9 cellular contexts compared by ENCODE assay signal in genomic region chr12:51980051-51980808, GRCh38. TPM values are rescaled to one million over a fixed set of nuclear protein-coding genes. Genes with fewer than 3 reads are reported as not detected.
DNase-seq lines count a peak whose midpoint lies in the region; ATAC-seq and TF ChIP-seq lines count a peak whose summit lies in the region.
"Had no signal": no experiment of that assay in that cellular context is flagged by ENCODE, and none has a peak within 500 bp of the region (broad histone marks: within the 10 kb centered on the region; RNA-seq: fewer than 3 reads in every experiment).

No MANE protein-coding gene starts in this region.

- peaks cover 24% of the 10 kb centered on the region in 3 donors for H3K4me1 Mint-ChIP-seq in CD8-positive, alpha-beta memory T cell
- peaks cover 31% of the 10 kb centered on the region for H3K4me1 Mint-ChIP-seq in activated T-helper 1 cell treated with anti-CD3 and anti-CD28 coated beads, Interleukin-12 subunit alpha, Interleukin-12 subunit beta, Interleukin-2, Interleukin-4 antibody, amounts not matched to agents 30 ng/mL and 10 ng/mL and 1 ng/mL, durations not matched to agents 14 hours and 24 hours and 36 hours (ENCODE audit: low read depth)

- H3K4me3 ChIP-seq in CD8-positive, alpha-beta memory T cell (ENCODE audit: low read length) = no peak overlapping the region
- H3K4me3 ChIP-seq in foreskin fibroblast (ENCODE audit: low read depth in 1 of 2, low read length in 2 of 2) = no peak overlapping the region
- no peak overlapping the region for H3K4me3 ChIP-seq in ovary
- H3K4me3 ChIP-seq in upper lobe of right lung = no peak overlapping the region

- H3K27ac Mint-ChIP-seq in CD8-positive, alpha-beta memory T cell = peak overlapping the region in 2 of 8 donors; percentile 44 to 62
- H3K27ac Mint-ChIP-seq in activated T-helper 1 cell treated with anti-CD3 and anti-CD28 coated beads, Interleukin-12 subunit alpha, Interleukin-12 subunit beta, Interleukin-2, Interleukin-4 antibody, amounts not matched to agents 30 ng/mL and 10 ng/mL and 1 ng/mL, durations not matched to agents 14 hours and 24 hours and 36 hours = peak overlapping the region; percentile 41
- H3K27ac Mint-ChIP-seq: activated naive CD8-positive, alpha-beta T cell had no signal

- peak; percentile 92 for TF ChIP-seq CTCF in foreskin fibroblast (IDR thresholded peaks at IDR 0.05; ENCODE audit: low read depth, low read length)
- TF ChIP-seq CTCF in ovary (IDR thresholded peaks at IDR 0.05) = peak; percentile 82 to 88 (median 86)
- peak; percentile 98 for TF ChIP-seq CTCF in upper lobe of right lung (IDR thresholded peaks at IDR 0.05)

- H3K4me3 Mint-ChIP-seq in CD8-positive, alpha-beta memory T cell = no peak overlapping the region
- H3K4me3 Mint-ChIP-seq in activated T-helper 1 cell treated with anti-CD3 and anti-CD28 coated beads, Interleukin-12 subunit alpha, Interleukin-12 subunit beta, Interleukin-2, Interleukin-4 antibody, amounts not matched to agents 30 ng/mL and 10 ng/mL and 1 ng/mL, durations not matched to agents 14 hours and 24 hours and 36 hours = no peak overlapping the region
- H3K4me3 Mint-ChIP-seq: activated naive CD8-positive, alpha-beta T cell had no signal

- POLR2A ChIA-PET in CD8-positive, alpha-beta memory T cell (lab: Charles Lee) = no interaction called here

- WGBS in ovary, 3 donors = 40 to 44% (median 43%) methylated on average over 7 of the region's 7 CpGs

- H3K27ac ChIP-seq in CD8-positive, alpha-beta memory T cell (ENCODE audit: low read depth, low read length) = no peak overlapping the region
- H3K27ac ChIP-seq in ovary (no peak overlapping the region), upper lobe of right lung (no peak overlapping the region)

- TF ChIP-seq EP300 in ovary (IDR thresholded peaks at IDR 0.05) = no peak

- peak; percentile 44 to 76 (median 58) for DNase-seq in CD8-positive, alpha-beta memory T cell
- DNase-seq in KG1 (lab: John Stamatoyannopoulos, UW) (peak; percentile 22), RPMI7951 (ENCODE audit: low read depth) (peak; percentile 53), foreskin fibroblast (peak; percentile 50 to 84), ovary (peak; percentile 49 to 73 (median 66)), upper lobe of right lung (peak; percentile 75)
- DNase-seq in activated T-helper 1 cell treated with anti-CD3 and anti-CD28 coated beads, Interleukin-12 subunit alpha, Interleukin-12 subunit beta, Interleukin-2, Interleukin-4 antibody, amounts not matched to agents 30 ng/mL and 10 ng/mL and 1 ng/mL, durations not matched to agents 14 hours and 24 hours and 36 hours (ENCODE audit: low spot score) = peak; percentile 52

- H3K36me3 ChIP-seq in CD8-positive, alpha-beta memory T cell (ENCODE audit: insufficient read depth, low read length) = no peaks in the 10 kb centered on the region
- H3K36me3 ChIP-seq in ovary = no peaks in the 10 kb centered on the region
- H3K36me3 ChIP-seq in upper lobe of right lung = peaks cover 72% of the 10 kb centered on the region

- peaks cover 12 to 65% (median 24%) of the 10 kb centered on the region in 3 donors for H3K36me3 Mint-ChIP-seq in CD8-positive, alpha-beta memory T cell
- H3K36me3 Mint-ChIP-seq in activated T-helper 1 cell treated with anti-CD3 and anti-CD28 coated beads, Interleukin-12 subunit alpha, Interleukin-12 subunit beta, Interleukin-2, Interleukin-4 antibody, amounts not matched to agents 30 ng/mL and 10 ng/mL and 1 ng/mL, durations not matched to agents 14 hours and 24 hours and 36 hours (ENCODE audit: low read depth) = peaks cover 13% of the 10 kb centered on the region

- peaks cover 11% of the 10 kb centered on the region for H3K4me1 ChIP-seq in CD8-positive, alpha-beta memory T cell (ENCODE audit: insufficient read depth, low read length)
- no peaks in the 10 kb centered on the region for H3K4me1 ChIP-seq in ovary (ENCODE audit: insufficient read depth)
- peaks cover 26% of the 10 kb centered on the region for H3K4me1 ChIP-seq in upper lobe of right lung

- intact Hi-C loops in activated T-helper 1 cell treated with anti-CD3 and anti-CD28 coated beads, Interleukin-12 subunit alpha, Interleukin-12 subunit beta, Interleukin-2, Interleukin-4 antibody, amounts not matched to agents 30 ng/mL and 10 ng/mL and 1 ng/mL, durations not matched to agents 14 hours and 24 hours and 36 hours (cut with micrococcal nuclease) = loop anchor here (1.0 kb wide), 3 partner anchors 9 to 88 kb away; no protein-coding TSS in a partner anchor
- intact Hi-C loops in ovary (cut with DNase I) = loop anchor here in 2 of 4 donors (5.0 kb wide), 1 partner anchor 83 kb away; no protein-coding TSS in a partner anchor
- intact Hi-C loops in upper lobe of right lung (cut with DNase I) = no loop called here

- H3K27me3 Mint-ChIP-seq in CD8-positive, alpha-beta memory T cell = peaks cover 0 to 6% of the 10 kb centered on the region in 2 donors
- H3K27me3 Mint-ChIP-seq in activated T-helper 1 cell treated with anti-CD3 and anti-CD28 coated beads, Interleukin-12 subunit alpha, Interleukin-12 subunit beta, Interleukin-2, Interleukin-4 antibody, amounts not matched to agents 30 ng/mL and 10 ng/mL and 1 ng/mL, durations not matched to agents 14 hours and 24 hours and 36 hours (ENCODE audit: insufficient read depth) = peaks cover 5% of the 10 kb centered on the region
- H3K27me3 Mint-ChIP-seq: activated naive CD8-positive, alpha-beta T cell had no signal

- ATAC-seq in GM21360 (IDR thresholded peaks at IDR 0.05; ENCODE audit: unreplicated experiment) = peak; percentile 72
- ATAC-seq in upper lobe of right lung = peak; percentile 94

- H3K27me3 ChIP-seq in CD8-positive, alpha-beta memory T cell (ENCODE audit: insufficient read depth, low read length, poor library complexity, severe bottlenecking) = no peaks in the 10 kb centered on the region
- no peaks in the 10 kb centered on the region for H3K27me3 ChIP-seq in ovary
- no peaks in the 10 kb centered on the region for H3K27me3 ChIP-seq in upper lobe of right lung

- TF ChIP-seq POLR2A in ovary (IDR thresholded peaks at IDR 0.05) = no peak

- CTCF ChIA-PET in CD8-positive, alpha-beta memory T cell (lab: Charles Lee) = interaction anchor here (0.7 to 3.3 kb wide), 11 partner anchors 9 to 156 kb away, joined by 3 to 16 read pairs (median 4); no protein-coding TSS in a partner anchor

- no peaks in the 10 kb centered on the region for H3K9me3 ChIP-seq in CD8-positive, alpha-beta memory T cell (ENCODE audit: low read length)
- no peaks in the 10 kb centered on the region for H3K9me3 ChIP-seq in ovary
- H3K9me3 ChIP-seq in upper lobe of right lung = no peaks in the 10 kb centered on the region

- H3K9me3 Mint-ChIP-seq in CD8-positive, alpha-beta memory T cell = no peaks in the 10 kb centered on the region
- H3K9me3 Mint-ChIP-seq in activated T-helper 1 cell treated with anti-CD3 and anti-CD28 coated beads, Interleukin-12 subunit alpha, Interleukin-12 subunit beta, Interleukin-2, Interleukin-4 antibody, amounts not matched to agents 30 ng/mL and 10 ng/mL and 1 ng/mL, durations not matched to agents 14 hours and 24 hours and 36 hours = no peaks in the 10 kb centered on the region

RNA-seq across cellular contexts. Expression of gene TAMALIN, which starts 26.5 kb away (rescaled TPM):
- 1 to 10 TPM; 7.3 to 8.4 TPM for total RNA-seq in CD8-positive, alpha-beta memory T cell
- polyA plus RNA-seq in CD8-positive, alpha-beta memory T cell = 1.4 TPM
- total RNA-seq in RPMI7951 (2014; rRNA removed; shearing (Covaris generic)) = 0.20 and 0.24 TPM in 2 replicates
- 8.9 and 12.8 TPM in 2 replicates for total RNA-seq in activated T-helper 1 cell treated with anti-CD3 and anti-CD28 coated beads, Interleukin-12 subunit alpha, Interleukin-12 subunit beta, Interleukin-2, Interleukin-4 antibody, amounts not matched to agents 30 ng/mL and 10 ng/mL and 1 ng/mL, durations not matched to agents 14 hours and 24 hours and 36 hours
- total RNA-seq in ovary (10 to 100 TPM; 20.8 to 84.1 (median 38.6) TPM), upper lobe of right lung (199 TPM)
- polyA plus RNA-seq in ovary = 10 to 100 TPM; 16.8 to 21.8 TPM

RNA-seq across cellular contexts. Expression of gene ACVR1B, which starts 28.7 kb away (rescaled TPM):
- total RNA-seq in CD8-positive, alpha-beta memory T cell = 1 to 10 TPM; 7.8 to 8.7 TPM
- 1.3 TPM for polyA plus RNA-seq in CD8-positive, alpha-beta memory T cell
- 2.1 and 3.2 TPM in 2 replicates for total RNA-seq in RPMI7951 (2014; rRNA removed; shearing (Covaris generic))
- total RNA-seq in activated T-helper 1 cell treated with anti-CD3 and anti-CD28 coated beads, Interleukin-12 subunit alpha, Interleukin-12 subunit beta, Interleukin-2, Interleukin-4 antibody, amounts not matched to agents 30 ng/mL and 10 ng/mL and 1 ng/mL, durations not matched to agents 14 hours and 24 hours and 36 hours = 11.4 and 12.0 TPM in 2 replicates
- 10 to 100 TPM in 6 of 7 donors, 1 to 10 TPM in 1; 6.9 to 27.3 (median 19.1) TPM for total RNA-seq in ovary
- polyA plus RNA-seq in ovary = 10 to 100 TPM in 1 of 2 donors, 1 to 10 TPM in 1; 9.7 to 23.0 TPM
- 33.5 TPM for total RNA-seq in upper lobe of right lung

Comparison
In these comparisons a context has a peak if more than half of its experiments do, and no peak if none do; other contexts are left out.
1. DNase-seq: peak in every context shown above with its lines; median percentile 75 in upper lobe of right lung; 67 in foreskin fibroblast; 66 in ovary; 58 in CD8-positive, alpha-beta memory T cell; 53 in RPMI7951; 52 in activated T-helper 1 cell treated with anti-CD3 and anti-CD28 coated beads, Interleukin-12 subunit alpha, Interleukin-12 subunit beta, Interleukin-2, Interleukin-4 antibody, amounts not matched to agents 30 ng/mL and 10 ng/mL and 1 ng/mL, durations not matched to agents 14 hours and 24 hours and 36 hours; 22 in KG1.